ENCODE assay signal across 1 cellular context in the genomic region with DNA sequence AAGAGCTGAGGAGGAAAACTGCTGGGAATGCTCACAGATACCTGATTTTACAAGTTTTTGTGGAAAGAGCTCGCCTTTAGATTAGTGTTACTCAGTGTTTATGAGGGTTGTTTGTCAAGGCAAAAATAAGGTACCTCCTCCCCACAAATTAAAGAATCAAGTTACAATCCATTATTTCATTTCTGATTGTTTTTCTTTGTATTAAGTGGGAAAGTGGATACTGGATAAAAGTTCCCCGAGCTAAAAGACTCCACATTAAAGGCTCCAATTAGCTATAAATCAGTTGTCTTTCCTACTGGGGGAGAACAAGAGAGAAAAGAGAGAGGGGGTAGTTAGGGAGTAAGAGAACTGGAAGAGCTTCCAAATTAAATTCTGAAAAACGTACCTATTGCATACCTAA.
TF ChIP-seq lines count a peak whose summit lies in the region.

No MANE protein-coding gene starts in this region.

TF ChIP-seq in HEK293, 187 proteins besides CTCF, POLR2A, EP300 and RAD21 (continued from another document):
- TF ChIP-seq, protein P1, sequence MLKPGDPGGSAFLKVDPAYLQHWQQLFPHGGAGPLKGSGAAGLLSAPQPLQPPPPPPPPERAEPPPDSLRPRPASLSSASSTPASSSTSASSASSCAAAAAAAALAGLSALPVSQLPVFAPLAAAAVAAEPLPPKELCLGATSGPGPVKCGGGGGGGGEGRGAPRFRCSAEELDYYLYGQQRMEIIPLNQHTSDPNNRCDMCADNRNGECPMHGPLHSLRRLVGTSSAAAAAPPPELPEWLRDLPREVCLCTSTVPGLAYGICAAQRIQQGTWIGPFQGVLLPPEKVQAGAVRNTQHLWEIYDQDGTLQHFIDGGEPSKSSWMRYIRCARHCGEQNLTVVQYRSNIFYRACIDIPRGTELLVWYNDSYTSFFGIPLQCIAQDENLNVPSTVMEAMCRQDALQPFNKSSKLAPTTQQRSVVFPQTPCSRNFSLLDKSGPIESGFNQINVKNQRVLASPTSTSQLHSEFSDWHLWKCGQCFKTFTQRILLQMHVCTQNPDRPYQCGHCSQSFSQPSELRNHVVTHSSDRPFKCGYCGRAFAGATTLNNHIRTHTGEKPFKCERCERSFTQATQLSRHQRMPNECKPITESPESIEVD (tag by site-specific recombination; IDR thresholded peaks at IDR 0.05): peak; percentile 98
- TF ChIP-seq, protein P2, sequence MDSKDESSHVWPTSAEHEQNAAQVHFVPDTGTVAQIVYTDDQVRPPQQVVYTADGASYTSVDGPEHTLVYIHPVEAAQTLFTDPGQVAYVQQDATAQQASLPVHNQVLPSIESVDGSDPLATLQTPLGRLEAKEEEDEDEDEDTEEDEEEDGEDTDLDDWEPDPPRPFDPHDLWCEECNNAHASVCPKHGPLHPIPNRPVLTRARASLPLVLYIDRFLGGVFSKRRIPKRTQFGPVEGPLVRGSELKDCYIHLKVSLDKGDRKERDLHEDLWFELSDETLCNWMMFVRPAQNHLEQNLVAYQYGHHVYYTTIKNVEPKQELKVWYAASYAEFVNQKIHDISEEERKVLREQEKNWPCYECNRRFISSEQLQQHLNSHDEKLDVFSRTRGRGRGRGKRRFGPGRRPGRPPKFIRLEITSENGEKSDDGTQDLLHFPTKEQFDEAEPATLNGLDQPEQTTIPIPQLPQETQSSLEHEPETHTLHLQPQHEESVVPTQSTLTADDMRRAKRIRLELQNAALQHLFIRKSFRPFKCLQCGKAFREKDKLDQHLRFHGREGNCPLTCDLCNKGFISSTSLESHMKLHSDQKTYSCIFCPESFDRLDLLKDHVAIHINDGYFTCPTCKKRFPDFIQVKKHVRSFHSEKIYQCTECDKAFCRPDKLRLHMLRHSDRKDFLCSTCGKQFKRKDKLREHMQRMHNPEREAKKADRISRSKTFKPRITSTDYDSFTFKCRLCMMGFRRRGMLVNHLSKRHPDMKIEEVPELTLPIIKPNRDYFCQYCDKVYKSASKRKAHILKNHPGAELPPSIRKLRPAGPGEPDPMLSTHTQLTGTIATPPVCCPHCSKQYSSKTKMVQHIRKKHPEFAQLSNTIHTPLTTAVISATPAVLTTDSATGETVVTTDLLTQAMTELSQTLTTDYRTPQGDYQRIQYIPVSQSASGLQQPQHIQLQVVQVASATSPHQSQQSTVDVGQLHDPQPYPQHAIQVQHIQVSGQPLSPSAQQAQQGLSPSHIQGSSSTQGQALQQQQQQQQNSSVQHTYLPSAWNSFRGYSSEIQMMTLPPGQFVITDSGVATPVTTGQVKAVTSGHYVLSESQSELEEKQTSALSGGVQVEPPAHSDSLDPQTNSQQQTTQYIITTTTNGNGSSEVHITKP (tag by site-specific recombination; IDR thresholded peaks at IDR 0.05): peak; percentile 66; the same call in 1 of the 2 replicates
- TF ChIP-seq KLF9 (tag by site-specific recombination; IDR thresholded peaks at IDR 0.05; ENCODE audit: low read depth) (no peak), ZNF155 (tag by site-specific recombination; IDR thresholded peaks at IDR 0.05) (no peak), BCL11B (tag by site-specific recombination; IDR thresholded peaks at IDR 0.05; ENCODE audit: low read depth) (0 out of 2 replicates have a peak, but pooled peaks have one; percentile 19), GLIS1 (tag by site-specific recombination; IDR thresholded peaks at IDR 0.05) (peak; percentile 42; the same call in 1 of the 2 replicates), ZNF341 (tag by site-specific recombination; IDR thresholded peaks at IDR 0.05; ENCODE audit: low read depth) (peak; percentile 87), PRDM4 (tag by site-specific recombination; IDR thresholded peaks at IDR 0.05) (peak; percentile 73), SP7 (tag by site-specific recombination; IDR thresholded peaks at IDR 0.05) (peak; percentile 82), WT1 (tag by site-specific recombination; IDR thresholded peaks at IDR 0.05) (peak; percentile 95), KLF1 (tag by site-specific recombination; IDR thresholded peaks at IDR 0.05) (peak; percentile 19; the same call in 1 of the 2 replicates), ZNF837 (tag by site-specific recombination; IDR thresholded peaks at IDR 0.05) (0 out of 2 replicates have a peak, but pooled peaks have one; percentile 53), ZFP3 (tag by site-specific recombination; IDR thresholded peaks at IDR 0.05; ENCODE audit: low read depth) (no peak), ZNF292 (tag by site-specific recombination; IDR thresholded peaks at IDR 0.05; ENCODE audit: borderline replicate concordance, low read depth) (no peak)
- TF ChIP-seq, protein P3, sequence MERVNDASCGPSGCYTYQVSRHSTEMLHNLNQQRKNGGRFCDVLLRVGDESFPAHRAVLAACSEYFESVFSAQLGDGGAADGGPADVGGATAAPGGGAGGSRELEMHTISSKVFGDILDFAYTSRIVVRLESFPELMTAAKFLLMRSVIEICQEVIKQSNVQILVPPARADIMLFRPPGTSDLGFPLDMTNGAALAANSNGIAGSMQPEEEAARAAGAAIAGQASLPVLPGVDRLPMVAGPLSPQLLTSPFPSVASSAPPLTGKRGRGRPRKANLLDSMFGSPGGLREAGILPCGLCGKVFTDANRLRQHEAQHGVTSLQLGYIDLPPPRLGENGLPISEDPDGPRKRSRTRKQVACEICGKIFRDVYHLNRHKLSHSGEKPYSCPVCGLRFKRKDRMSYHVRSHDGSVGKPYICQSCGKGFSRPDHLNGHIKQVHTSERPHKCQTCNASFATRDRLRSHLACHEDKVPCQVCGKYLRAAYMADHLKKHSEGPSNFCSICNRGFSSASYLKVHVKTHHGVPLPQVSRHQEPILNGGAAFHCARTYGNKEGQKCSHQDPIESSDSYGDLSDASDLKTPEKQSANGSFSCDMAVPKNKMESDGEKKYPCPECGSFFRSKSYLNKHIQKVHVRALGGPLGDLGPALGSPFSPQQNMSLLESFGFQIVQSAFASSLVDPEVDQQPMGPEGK (tag by site-specific recombination; IDR thresholded peaks at IDR 0.05): peak; percentile 57; the same call in 1 of the 2 replicates
